7 cellular contexts compared by ENCODE assay signal in the genomic region with DNA sequence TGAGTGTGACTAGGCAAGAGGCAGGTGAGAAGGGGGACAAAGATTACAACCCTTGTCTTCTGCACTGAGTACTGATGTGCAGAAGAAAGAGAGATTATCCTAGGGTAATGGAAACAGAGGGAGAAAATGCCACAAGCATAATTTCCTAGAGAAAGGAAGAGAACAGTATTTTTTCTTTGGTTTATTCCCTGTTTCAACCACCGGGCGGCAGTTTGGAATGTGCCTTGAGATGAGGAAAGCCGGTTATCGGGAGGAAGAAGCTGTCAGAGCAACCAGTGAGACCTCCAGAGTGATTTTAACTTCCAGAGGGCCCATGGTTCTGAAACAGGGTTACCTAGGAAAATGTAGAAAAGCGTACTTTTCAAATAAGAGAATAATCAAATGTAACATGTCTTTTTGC.
DNase-seq lines count a peak whose midpoint lies in the region; ATAC-seq, FAIRE-seq and TF ChIP-seq lines count a peak whose summit lies in the region.

No MANE protein-coding gene starts in this region.

- peaks cover 40% of the 10 kb centered on the region for H3K36me3 ChIP-seq in K562 (ENCODE audit: control insufficient read depth, insufficient read depth, low read length)
- peaks cover 0 to 4% of the 10 kb centered on the region in 2 donors for H3K36me3 ChIP-seq in kidney (ENCODE audit: control insufficient read depth in 1 of 2, insufficient read depth in 2 of 2, low read length in 2 of 2)

- no peaks in the 10 kb centered on the region for H3K79me2 ChIP-seq in K562 (ENCODE audit: control insufficient read depth, insufficient read depth, low read length)

- no peak for TF ChIP-seq POLR2A in NB4 (IDR thresholded peaks at IDR 0.05; ENCODE audit: extremely low read depth, insufficient read length)
- TF ChIP-seq POLR2A in K562 (conservative IDR thresholded peaks at IDR 0.05): no peak

- H3K27me3 ChIP-seq in K562 (ENCODE audit: control insufficient read depth in 2 of 2, insufficient read depth in 2 of 2, low read length in 2 of 2): no peaks in the 10 kb centered on the region

- no peak overlapping the region for H3K4me2 ChIP-seq in K562 (ENCODE audit: insufficient read depth, low read length)

- no peak overlapping the region for H3K9ac ChIP-seq in K562 (ENCODE audit: insufficient read depth in 1 of 2, low read depth in 2 of 2, low read length in 2 of 2)
- no peak overlapping the region for H3K9ac ChIP-seq in kidney (ENCODE audit: low read length in 2 of 2)

- no peaks in the 10 kb centered on the region for H3K4me1 ChIP-seq in K562 (replicated peaks in 1 of 2; ENCODE audit: control insufficient read depth in 2 of 2, insufficient read depth in 2 of 2, low read length in 2 of 2)
- peaks cover 0 to 8% of the 10 kb centered on the region in 2 donors for H3K4me1 ChIP-seq in kidney (ENCODE audit: control insufficient read depth in 1 of 2, insufficient read depth in 1 of 2, low read depth in 1 of 2, low read length in 2 of 2)

- H3K9me3 ChIP-seq in K562 (replicated peaks; ENCODE audit: control insufficient read depth, insufficient read depth, low read depth, low read length) (no peaks in the 10 kb centered on the region), kidney (ENCODE audit: control insufficient read depth in 1 of 2, low read length in 2 of 2) (no peaks in the 10 kb centered on the region)

- no peak overlapping the region for H2AFZ ChIP-seq in K562 (ENCODE audit: low read depth, low read length)

- peak; percentile 29 for TF ChIP-seq CTCF in NB4 (IDR thresholded peaks at IDR 0.05; ENCODE audit: low read depth, low read length)
- peak; percentile 41 to 56 (median 49) for TF ChIP-seq CTCF in K562 (IDR thresholded peaks at IDR 0.05 in 2 of 3, conservative IDR thresholded peaks at IDR 0.05 in 1 of 3; ENCODE audit: insufficient read depth in 2 of 3, low read depth in 1 of 3, low read length in 3 of 3)
- TF ChIP-seq CTCF in kidney (IDR thresholded peaks at IDR 0.05; ENCODE audit: borderline replicate concordance, extremely low read depth, insufficient read depth): peak; percentile 47

- H4K20me1 ChIP-seq in K562 (replicated peaks; ENCODE audit: control insufficient read depth, insufficient read depth, low read length): no peaks in the 10 kb centered on the region

- H3K9me1 ChIP-seq in K562 (ENCODE audit: control insufficient read depth, insufficient read depth, low read length): no peaks in the 10 kb centered on the region

- in situ Hi-C loops in K562 (cut with MboI): no loop called here

- intact Hi-C loops in K562 (cut with micrococcal nuclease) (loop anchor here (1.0 kb wide), 2 partner anchors 117 to 281 kb away; no protein-coding TSS in a partner anchor), kidney (cut with DNase I) (no loop called here)

- DNase-seq in NB4 (ENCODE audit: low read depth) (peak; percentile 33), K562 (ENCODE audit: extremely low read depth in 1 of 4, low spot score in 3 of 4) (peak; percentile 20 to 51 (median 28)), kidney (no peak), urothelium cell line (ENCODE audit: low spot score) (peak; percentile 4)

- peak; percentile 53 to 77 for TF ChIP-seq RAD21 in K562 (CRISPR knock-in tag; conservative IDR thresholded peaks at IDR 0.05 in 1 of 2, IDR thresholded peaks at IDR 0.05 in 1 of 2)

- ATAC-seq in K562 (peak; percentile 78), HG03045 (IDR thresholded peaks at IDR 0.05; ENCODE audit: unreplicated experiment) (no peak), HG02938 (IDR thresholded peaks at IDR 0.05; ENCODE audit: unreplicated experiment) (no peak)

- no TSS peak for BruUV-seq in K562 (replicated peaks; lab: Mats Ljungman, UMichigan)

- no peak for TF ChIP-seq EP300 in K562 (IDR thresholded peaks at IDR 0.05; ENCODE audit: low read length)

- H3K4me3 ChIP-seq in NB4 (ENCODE audit: low read depth, low read length) (no peak overlapping the region), K562 (no peak overlapping the region), kidney (ENCODE audit: low read length in 2 of 2) (no peak overlapping the region)

- FAIRE-seq in G401.6 (lab: Jason Lieb, UNC) (peak; percentile 93), K562 (lab: Jason Lieb, UNC) (peak; percentile 37), kidney (lab: Jason Lieb, UNC) (no peak), urothelium cell line (lab: Jason Lieb, UNC) (no peak)

- POLR2A ChIA-PET in K562 (lab: Yijun Ruan, JAX): interaction anchor here (1.3 kb wide), 1 partner anchor 9 kb away, joined by 3 read pairs; no protein-coding TSS in a partner anchor

- CTCF ChIA-PET in K562 (lab: Yijun Ruan, JAX; ENCODE audit: low intra/inter-chr PET ratio): interaction anchor here (0.6 to 1.0 kb wide), 3 partner anchors 117 to 283 kb away, joined by 3 to 8 read pairs (median 6); no protein-coding TSS in a partner anchor

- H3K27ac ChIP-seq in K562 (ENCODE audit: extremely low read depth, low read depth, low read length): no peak overlapping the region
- no peak overlapping the region for H3K27ac ChIP-seq in kidney (ENCODE audit: low read depth in 2 of 2, low read length in 2 of 2)

- 32% methylated on average over 5 of the region's 5 CpGs for WGBS in K562 (ENCODE audit: insufficient coverage, low coverage, missing lambda C conversion rate)

TF ChIP-seq in K562, 482 proteins besides CTCF, POLR2A, EP300 and RAD21:
- TF ChIP-seq TEAD4 (IDR thresholded peaks at IDR 0.05; ENCODE audit: low read length): peak; percentile 26; the same call in 1 of the 2 replicates
- no peak for TF ChIP-seq TEAD4 (CRISPR knock-in tag; IDR thresholded peaks at IDR 0.05; ENCODE audit: borderline replicate concordance)
- TF ChIP-seq ZNF175 (CRISPR knock-in tag; IDR thresholded peaks at IDR 0.05; ENCODE audit: low read depth): no peak
- peak; percentile 25; the same call in 1 of the 2 replicates for TF ChIP-seq SMC3 (conservative IDR thresholded peaks at IDR 0.05; ENCODE audit: insufficient read depth, low read depth, low read length)
- TF ChIP-seq MBD2 (IDR thresholded peaks at IDR 0.05; ENCODE audit: borderline replicate concordance, low read depth): no peak
